In the genomic region with DNA sequence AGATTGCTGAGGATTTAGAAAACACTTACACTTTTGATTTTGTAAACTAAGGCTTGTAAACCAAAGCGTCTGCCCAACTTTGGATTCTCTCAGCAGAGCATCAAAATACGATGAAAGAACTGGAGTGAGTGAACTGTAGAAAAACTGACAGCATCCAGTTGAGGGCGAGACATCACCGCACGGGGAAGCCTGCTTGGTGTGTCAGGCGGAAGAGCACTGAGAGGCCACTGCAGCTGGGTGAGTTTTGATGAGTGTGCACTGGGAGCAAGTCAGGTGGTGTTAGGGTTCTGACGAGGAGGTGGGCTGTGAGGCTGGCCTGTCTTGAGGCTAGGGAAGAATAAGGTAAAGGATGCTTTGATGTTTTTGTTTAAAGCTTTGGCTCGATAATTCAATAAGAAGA, we compare ENCODE assay signal across 36 cellular contexts. TPM values are rescaled to one million over a fixed set of nuclear protein-coding genes. Genes with fewer than 3 reads are reported as not detected.
"Had no signal": no experiment of that assay in that cellular context is flagged by ENCODE, and none has a peak within 500 bp of the region (broad histone marks: within the 10 kb centered on the region; RNA-seq: fewer than 3 reads in every experiment).

No MANE protein-coding gene starts in this region.

- H3K27me3 ChIP-seq: ascending aorta, cardiac muscle cell had no signal

- H3K36me3 ChIP-seq: ascending aorta, cardiac muscle cell had no signal

- H3K27ac ChIP-seq: ascending aorta, cardiac muscle cell, VCaP had no signal

- H3K9me3 ChIP-seq: ascending aorta had no signal

- H3K27me3 Mint-ChIP-seq: activated CD4-positive, alpha-beta memory T cell treated with anti-CD3 and anti-CD28 coated beads for 36 hours; activated CD4-positive, alpha-beta T cell treated with anti-CD3 and anti-CD28 coated beads, Interleukin-2, amount 10 ng/mL, durations not matched to agents 24 days and 14 days; activated naive CD4-positive, alpha-beta T cell treated with anti-CD3 and anti-CD28 coated beads, Interleukin-2, amount 50 U/mL, for 24 hours; activated naive CD8-positive, alpha-beta T cell; activated T-cell treated with anti-CD3 and anti-CD28 coated beads, Interleukin-2, amount 50 U/mL, for 24 hours; brain had no signal

- H3K27ac Mint-ChIP-seq: activated B cell treated with CpG ODN at 0.5 μM for 24 hours; activated CD4-positive, alpha-beta memory T cell treated with anti-CD3 and anti-CD28 coated beads for 36 hours; activated CD4-positive, alpha-beta T cell treated with anti-CD3 and anti-CD28 coated beads, Interleukin-2, amount 10 ng/mL, durations not matched to agents 24 days and 14 days; activated CD8-positive, alpha-beta memory T cell treated with anti-CD3 and anti-CD28 coated beads, Interleukin-2, amount 10 ng/mL, durations not matched to agents 7 days and 5 days; activated CD8-positive, alpha-beta T cell treated with anti-CD3 and anti-CD28 coated beads, Interleukin-2, amount 10 ng/mL, durations not matched to agents 7 days and 5 days; activated naive CD4-positive, alpha-beta T cell treated with anti-CD3 and anti-CD28 coated beads, Interleukin-2, amount 10 ng/mL, durations not matched to agents 7 days and 5 days; activated naive CD4-positive, alpha-beta T cell treated with anti-CD3 and anti-CD28 coated beads, Interleukin-2, amount 50 U/mL, for 24 hours; activated naive CD8-positive, alpha-beta T cell; activated naive CD8-positive, alpha-beta T cell treated with anti-CD3 and anti-CD28 coated beads, Interleukin-2, amount 10 ng/mL, durations not matched to agents 7 days and 5 days; activated naive CD8-positive, alpha-beta T cell treated with anti-CD3 and anti-CD28 coated beads, Interleukin-2, amount 50 U/mL, for 24 hours; activated T-cell treated with anti-CD3 and anti-CD28 coated beads, Interleukin-2, amount 50 U/mL, for 24 hours; activated T-helper 2 cell treated with anti-CD3 and anti-CD28 coated beads, Interferon-gamma antibody, Interleukin-2, Interleukin-4, amounts not matched to agents 10 μg/mL and 5 μg/mL and 100 μg/mL, durations not matched to agents 14 hours and 24 hours and 36 hours; brain; T-cell; T-helper 17 cell; T-helper 2 cell treated with Interferon-gamma antibody and Interleukin-4, amounts not matched to agents 5 μg/mL and 100 μg/mL, for 36 hours had no signal

- ATAC-seq: activated CD8-positive, alpha-beta memory T cell treated with anti-CD3 and anti-CD28 coated beads, Interleukin-2, amount 10 ng/mL, durations not matched to agents 7 days and 5 days; activated CD8-positive, alpha-beta T cell treated with anti-CD3 and anti-CD28 coated beads, Interleukin-2, amount 10 ng/mL, durations not matched to agents 7 days and 5 days; activated naive CD8-positive, alpha-beta T cell treated with anti-CD3 and anti-CD28 coated beads, Interleukin-2, amount 50 U/mL, for 24 hours; T-cell; T-helper 17 cell had no signal

- H3K9me3 Mint-ChIP-seq: activated CD4-positive, alpha-beta T cell treated with anti-CD3 and anti-CD28 coated beads, Interleukin-2, amount 10 ng/mL, durations not matched to agents 24 days and 14 days; activated naive CD4-positive, alpha-beta T cell treated with anti-CD3 and anti-CD28 coated beads, Interleukin-2, amount 10 ng/mL, durations not matched to agents 7 days and 5 days; activated naive CD4-positive, alpha-beta T cell treated with anti-CD3 and anti-CD28 coated beads, Interleukin-2, amount 50 U/mL, for 24 hours had no signal

- H3K4me3 ChIP-seq: ascending aorta, cardiac muscle cell had no signal

- H3K4me1 ChIP-seq: ascending aorta had no signal

- H3K36me3 Mint-ChIP-seq: activated CD4-positive, alpha-beta memory T cell treated with anti-CD3 and anti-CD28 coated beads for 36 hours; activated CD8-positive, alpha-beta memory T cell treated with anti-CD3 and anti-CD28 coated beads, Interleukin-2, amount 10 ng/mL, durations not matched to agents 7 days and 5 days; activated naive CD4-positive, alpha-beta T cell treated with anti-CD3 and anti-CD28 coated beads, Interleukin-2, amount 10 ng/mL, durations not matched to agents 7 days and 5 days; activated naive CD4-positive, alpha-beta T cell treated with anti-CD3 and anti-CD28 coated beads, Interleukin-2, amount 50 U/mL, for 24 hours; activated naive CD8-positive, alpha-beta T cell; brain; T-cell had no signal

- H3K4me1 Mint-ChIP-seq: activated B cell treated with CpG ODN at 0.5 μM for 24 hours; activated CD4-positive, alpha-beta T cell treated with anti-CD3 and anti-CD28 coated beads, Interleukin-2, amount 10 ng/mL, durations not matched to agents 24 days and 14 days; activated CD8-positive, alpha-beta memory T cell treated with anti-CD3 and anti-CD28 coated beads, Interleukin-2, amount 10 ng/mL, durations not matched to agents 7 days and 5 days; activated naive CD4-positive, alpha-beta T cell treated with anti-CD3 and anti-CD28 coated beads, Interleukin-2, amount 10 ng/mL, durations not matched to agents 7 days and 5 days; activated naive CD4-positive, alpha-beta T cell treated with anti-CD3 and anti-CD28 coated beads, Interleukin-2, amount 50 U/mL, for 24 hours; activated naive CD8-positive, alpha-beta T cell treated with anti-CD3 and anti-CD28 coated beads, Interleukin-2, amount 10 ng/mL, durations not matched to agents 7 days and 5 days; activated naive CD8-positive, alpha-beta T cell treated with anti-CD3 and anti-CD28 coated beads, Interleukin-2, amount 50 U/mL, for 24 hours; T-cell; T-helper 17 cell had no signal

- DNase-seq: activated B cell treated with CpG ODN at 0.5 μM for 24 hours; activated CD4-positive, alpha-beta memory T cell treated with anti-CD3 and anti-CD28 coated beads for 36 hours; activated CD4-positive, alpha-beta T cell treated with anti-CD3 and anti-CD28 coated beads for 4 hours; activated CD4-positive, alpha-beta T cell treated with anti-CD3 and anti-CD28 coated beads, Interleukin-2, amount 10 ng/mL, durations not matched to agents 24 days and 14 days; activated CD4-positive, alpha-beta T cell treated with anti-CD3 and anti-CD28 coated beads, Interleukin-2, amount 50 U/mL, for 1 hour; activated CD4-positive, alpha-beta T cell treated with anti-CD3 and anti-CD28 coated beads, Interleukin-2, amount 50 U/mL, for 4 hours; activated CD4-positive, CD25-positive, alpha-beta regulatory T cell treated with anti-CD3 and anti-CD28 coated beads, Interleukin-2, amount 50 U/mL, for 72 hours; activated CD8-positive, alpha-beta memory T cell treated with anti-CD3 and anti-CD28 coated beads for 24 hours; activated CD8-positive, alpha-beta memory T cell treated with anti-CD3 and anti-CD28 coated beads, Interleukin-2, amount 10 ng/mL, durations not matched to agents 7 days and 5 days; activated CD8-positive, alpha-beta memory T cell treated with anti-CD3 and anti-CD28 coated beads, Interleukin-2, amount 50 U/mL, for 48 hours; activated CD8-positive, alpha-beta T cell treated with anti-CD3 and anti-CD28 coated beads, Interleukin-2, amount 10 ng/mL, durations not matched to agents 7 days and 5 days; activated effector memory CD4-positive, alpha-beta T cell treated with Interleukin-2 at 50 U/mL for 16 hours; activated gamma-delta T cell; activated naive CD4-positive, alpha-beta T cell treated with anti-CD3 and anti-CD28 coated beads, Interleukin-2, amount 10 ng/mL, durations not matched to agents 7 days and 5 days; activated naive CD4-positive, alpha-beta T cell treated with Interleukin-2 at 50 U/mL for 16 hours; activated naive CD8-positive, alpha-beta T cell treated with anti-CD3 and anti-CD28 coated beads, Interleukin-2, amount 10 ng/mL, durations not matched to agents 7 days and 5 days; activated naive CD8-positive, alpha-beta T cell treated with anti-CD3 and anti-CD28 coated beads, Interleukin-2, amount 50 U/mL, for 24 hours; activated T-cell treated with anti-CD3 and anti-CD28 coated beads, Interleukin-2, amount 50 U/mL, for 24 hours; activated T-cell treated with anti-CD3 and anti-CD28 coated beads, Interleukin-2, amount 50 U/mL, for 48 hours; amygdala; anterior cingulate cortex; central memory CD4-positive, alpha-beta T cell; T-cell; T-helper 17 cell; T-helper 9 cell had no signal

- H3K4me3 Mint-ChIP-seq: activated B cell treated with CpG ODN at 0.5 μM for 24 hours; activated CD4-positive, alpha-beta memory T cell treated with anti-CD3 and anti-CD28 coated beads for 36 hours; activated CD4-positive, alpha-beta T cell treated with anti-CD3 and anti-CD28 coated beads, Interleukin-2, amount 10 ng/mL, durations not matched to agents 24 days and 14 days; activated CD8-positive, alpha-beta memory T cell treated with anti-CD3 and anti-CD28 coated beads, Interleukin-2, amount 10 ng/mL, durations not matched to agents 7 days and 5 days; activated CD8-positive, alpha-beta T cell treated with anti-CD3 and anti-CD28 coated beads, Interleukin-2, amount 10 ng/mL, durations not matched to agents 7 days and 5 days; activated naive CD4-positive, alpha-beta T cell treated with anti-CD3 and anti-CD28 coated beads, Interleukin-2, amount 10 ng/mL, durations not matched to agents 7 days and 5 days; activated naive CD4-positive, alpha-beta T cell treated with anti-CD3 and anti-CD28 coated beads, Interleukin-2, amount 50 U/mL, for 24 hours; activated naive CD8-positive, alpha-beta T cell; activated naive CD8-positive, alpha-beta T cell treated with anti-CD3 and anti-CD28 coated beads, Interleukin-2, amount 10 ng/mL, durations not matched to agents 7 days and 5 days; activated naive CD8-positive, alpha-beta T cell treated with anti-CD3 and anti-CD28 coated beads, Interleukin-2, amount 50 U/mL, for 24 hours; activated T-cell treated with anti-CD3 and anti-CD28 coated beads, Interleukin-2, amount 50 U/mL, for 24 hours; brain; T-cell; T-helper 17 cell; T-helper 2 cell treated with Interferon-gamma antibody and Interleukin-4, amounts not matched to agents 5 μg/mL and 100 μg/mL, for 36 hours had no signal

RNA-seq across cellular contexts. Expression of gene CLDN24, which starts 46.8 kb away (rescaled TPM):
- total RNA-seq: activated B cell treated with CpG ODN at 0.5 μM for 24 hours; activated CD4-positive, alpha-beta memory T cell treated with anti-CD3 and anti-CD28 coated beads for 36 hours; activated CD4-positive, alpha-beta T cell treated with anti-CD3 and anti-CD28 coated beads, Interleukin-2, amount 10 ng/mL, durations not matched to agents 24 days and 14 days; activated CD8-positive, alpha-beta memory T cell treated with anti-CD3 and anti-CD28 coated beads, Interleukin-2, amount 10 ng/mL, durations not matched to agents 7 days and 5 days; activated CD8-positive, alpha-beta T cell treated with anti-CD3 and anti-CD28 coated beads, Interleukin-2, amount 10 ng/mL, durations not matched to agents 7 days and 5 days; activated naive CD8-positive, alpha-beta T cell treated with anti-CD3 and anti-CD28 coated beads, Interleukin-2, amount 10 ng/mL, durations not matched to agents 7 days and 5 days; activated T-helper 2 cell treated with anti-CD3 and anti-CD28 coated beads, Interferon-gamma antibody, Interleukin-2, Interleukin-4, amounts not matched to agents 10 μg/mL and 5 μg/mL and 100 μg/mL, durations not matched to agents 14 hours and 24 hours and 36 hours; ascending aorta; bronchial epithelial cell; cardiac muscle cell; cerebellum; T-cell; T-helper 1 cell treated with Interleukin-12 subunit alpha and Interleukin-12 subunit beta and Interleukin-4 antibody, amounts not matched to agents 30 ng/mL and 1 ng/mL, for 36 hours; T-helper 17 cell had no signal

RNA-seq across cellular contexts. Expression of gene CLDN22, which starts 49.0 kb away (rescaled TPM):
- total RNA-seq: activated B cell treated with CpG ODN at 0.5 μM for 24 hours; activated CD4-positive, alpha-beta memory T cell treated with anti-CD3 and anti-CD28 coated beads for 36 hours; activated CD4-positive, alpha-beta T cell treated with anti-CD3 and anti-CD28 coated beads, Interleukin-2, amount 10 ng/mL, durations not matched to agents 24 days and 14 days; activated CD8-positive, alpha-beta memory T cell treated with anti-CD3 and anti-CD28 coated beads, Interleukin-2, amount 10 ng/mL, durations not matched to agents 7 days and 5 days; activated CD8-positive, alpha-beta T cell treated with anti-CD3 and anti-CD28 coated beads, Interleukin-2, amount 10 ng/mL, durations not matched to agents 7 days and 5 days; activated naive CD8-positive, alpha-beta T cell treated with anti-CD3 and anti-CD28 coated beads, Interleukin-2, amount 10 ng/mL, durations not matched to agents 7 days and 5 days; activated T-helper 2 cell treated with anti-CD3 and anti-CD28 coated beads, Interferon-gamma antibody, Interleukin-2, Interleukin-4, amounts not matched to agents 10 μg/mL and 5 μg/mL and 100 μg/mL, durations not matched to agents 14 hours and 24 hours and 36 hours; ascending aorta; bronchial epithelial cell; cardiac muscle cell; cerebellum; T-cell; T-helper 1 cell treated with Interleukin-12 subunit alpha and Interleukin-12 subunit beta and Interleukin-4 antibody, amounts not matched to agents 30 ng/mL and 1 ng/mL, for 36 hours; T-helper 17 cell had no signal
